Comparison of ENCODE assay signal across 8 cellular contexts in the genomic region with DNA sequence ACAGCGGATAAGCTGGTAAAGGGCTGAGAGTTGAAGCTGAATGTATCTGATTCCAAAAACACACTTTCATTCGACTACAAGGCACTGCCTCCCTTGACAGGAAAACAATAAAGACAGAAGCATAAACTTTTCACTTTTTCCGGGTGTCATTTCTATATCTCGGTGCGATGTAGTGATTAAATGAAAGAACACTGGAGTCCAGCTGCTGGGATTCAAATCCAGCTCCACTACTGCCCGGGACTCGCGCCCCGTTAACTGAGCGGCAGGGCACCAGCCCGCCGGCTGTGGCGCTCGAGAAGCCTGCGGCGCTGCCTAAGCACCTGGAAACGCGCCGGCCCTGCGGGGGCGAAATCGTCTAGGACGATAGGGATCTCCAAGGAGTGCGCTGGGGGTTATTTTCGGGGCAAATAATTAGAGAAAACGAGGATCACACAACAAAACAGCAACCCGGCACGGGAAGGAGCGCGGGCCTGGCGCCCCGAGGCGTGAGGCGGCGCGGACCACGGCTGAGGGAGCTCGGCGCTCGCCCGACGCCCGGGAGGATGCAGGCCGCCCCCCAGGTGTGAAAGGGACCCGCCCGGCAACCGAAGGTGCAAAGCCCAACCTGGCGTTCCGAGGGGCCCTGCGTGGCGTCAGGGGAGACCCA. TPM values are rescaled to one million over a fixed set of nuclear protein-coding genes. Genes with fewer than 3 reads are reported as not detected.
A peak's percentile ranks its signal among the peaks of the same experiment; 100 is the strongest.
DNase-seq lines count a peak whose midpoint lies in the region; FAIRE-seq and TF ChIP-seq lines count a peak whose summit lies in the region.

No MANE protein-coding gene starts in this region.

- H3K4me1 ChIP-seq in keratinocyte (ENCODE audit: control insufficient read depth, extremely low read depth, insufficient read depth, low read length), result peaks cover 22% of the 10 kb centered on the region

- no peaks in the 10 kb centered on the region for H3K9me3 ChIP-seq in WERI-Rb-1 (ENCODE audit: severe bottlenecking)
- H3K9me3 ChIP-seq in keratinocyte (ENCODE audit: control insufficient read depth, low read depth, low read length), result no peaks in the 10 kb centered on the region

- H3K4me3 ChIP-seq in WERI-Rb-1 (ENCODE audit: low read depth, low read length) (peak overlapping the region; percentile 81), bronchial epithelial cell (ENCODE audit: low read depth, low read length) (peak overlapping the region; percentile 72), keratinocyte (ENCODE audit: control insufficient read depth in 2 of 3, extremely low read depth in 1 of 3, insufficient read depth in 2 of 3, low read depth in 1 of 3, low read length in 3 of 3) (peak overlapping the region; percentile 70 to 78 (median 78))

- H4K20me1 ChIP-seq in keratinocyte (ENCODE audit: control insufficient read depth, extremely low read depth, insufficient read depth, low read length), result peaks cover 20% of the 10 kb centered on the region

- H2AFZ ChIP-seq in keratinocyte (ENCODE audit: control insufficient read depth, low read length), result peak overlapping the region; percentile 79

- H3K27me3 ChIP-seq in WERI-Rb-1 (ENCODE audit: insufficient read depth, low read depth, severe bottlenecking) (no peaks in the 10 kb centered on the region), bronchial epithelial cell (ENCODE audit: control insufficient read depth, insufficient read depth, low read length) (no peaks in the 10 kb centered on the region), keratinocyte (ENCODE audit: control insufficient read depth, extremely low read depth, insufficient read depth, low read length) (no peaks in the 10 kb centered on the region)

- H3K4me3 Mint-ChIP-seq in HFFc6, result peak overlapping the region; percentile 96

- peaks cover 27% of the 10 kb centered on the region for H3K4me1 Mint-ChIP-seq in HFFc6 (ENCODE audit: low read depth)

- H3K27ac ChIP-seq in WERI-Rb-1 (peak overlapping the region; percentile 90), keratinocyte (ENCODE audit: control insufficient read depth, insufficient read depth, low read length) (peak overlapping the region; percentile 84)

- no peaks in the 10 kb centered on the region; the same call in 1 of the 2 replicates for H3K27me3 Mint-ChIP-seq in HFFc6 (ENCODE audit: insufficient read depth)

- dilution Hi-C loops in keratinocyte (cut with MboI; ENCODE audit: extremely low pct_ligation_motif_present, low sequenced_read_pairs), result no loop called here

- H3K36me3 ChIP-seq in WERI-Rb-1 (no peaks in the 10 kb centered on the region), bronchial epithelial cell (ENCODE audit: control insufficient read depth, insufficient read depth, low read length) (no peaks in the 10 kb centered on the region), keratinocyte (ENCODE audit: control insufficient read depth in 2 of 2, extremely low read depth in 1 of 2, insufficient read depth in 2 of 2, low read length in 2 of 2) (no peaks in the 10 kb centered on the region)

- H3K27ac Mint-ChIP-seq in HFFc6, result peak overlapping the region; percentile 85

- H3K9me1 ChIP-seq in keratinocyte (ENCODE audit: control insufficient read depth, extremely low read depth, insufficient read depth, low read length), result no peaks in the 10 kb centered on the region

- peaks cover 58% of the 10 kb centered on the region for H3K79me2 ChIP-seq in keratinocyte (ENCODE audit: control insufficient read depth, insufficient read depth, low read length)

- TF ChIP-seq CTCF in GM12872 (IDR thresholded peaks at IDR 0.05; ENCODE audit: insufficient read depth, low read depth, low read length) (peak; percentile 66), HFFc6 (IDR thresholded peaks at IDR 0.05) (peak; percentile 56), WERI-Rb-1 (IDR thresholded peaks at IDR 0.05; ENCODE audit: low read depth, low read length) (peak; percentile 33; the same call in 1 of the 2 replicates), bronchial epithelial cell (IDR thresholded peaks at IDR 0.05; ENCODE audit: insufficient read depth, low read length, severe bottlenecking) (peak; percentile 54), keratinocyte (optimal IDR thresholded peaks at IDR 0.05 in 1 of 3, IDR thresholded peaks at IDR 0.05 in 1 of 3, conservative IDR thresholded peaks at IDR 0.05 in 1 of 3; ENCODE audit: extremely low read depth in 1 of 3, insufficient read depth in 2 of 3, low read length in 3 of 3) (peak; percentile 34 to 49 (median 41))

- peak overlapping the region; percentile 95 for H3K4me2 ChIP-seq in keratinocyte (ENCODE audit: control insufficient read depth, extremely low read depth, insufficient read depth, low read depth, low read length)

- H3K36me3 Mint-ChIP-seq in HFFc6 (ENCODE audit: low read depth), result peaks cover 6% of the 10 kb centered on the region; the same call in 1 of the 2 replicates

- H3K9me3 Mint-ChIP-seq in HFFc6, result no peaks in the 10 kb centered on the region

- FAIRE-seq in bronchial epithelial cell (lab: Jason Lieb, UNC) (no peak), keratinocyte (lab: Jason Lieb, UNC) (no peak)

- H3K9ac ChIP-seq in keratinocyte (ENCODE audit: control insufficient read depth, extremely low read depth, insufficient read depth, low read length), result peak overlapping the region; percentile 82

- DNase-seq in HFFc6, result peak; percentile 42
- DNase-seq in NCI-H1105 (lab: John Stamatoyannopoulos, UW), result peak; percentile 14
- DNase-seq in WERI-Rb-1, result peak; percentile 51
- peak; percentile 48 for DNase-seq in bronchial epithelial cell (ENCODE audit: low read depth)
- DNase-seq in keratinocyte (ENCODE audit: low read depth, low spot score), result no peak
- peak; percentile 40 to 56 for DNase-seq in stimulated activated CD4-positive, alpha-beta T cell treated with anti-CD3 and anti-CD28 coated beads, Interleukin-12 subunit alpha, Interleukin-12 subunit beta, amount 100 ng/mL, for 24 hours (ENCODE audit: low read depth in 2 of 2)
- no peak for DNase-seq in GF-D8 (lab: John Stamatoyannopoulos, UW)

RNA-seq across cellular contexts. Expression of a gene that starts 0.8 kb away (rescaled TPM):
- total RNA-seq in HFFc6 (2021; fragmentation: NEBNext Ultra II Directional; extraction: Animal tissue kit (Norgen Biotek cat#: 25700)), result 10 to 100 TPM; 19.8 to 34.4 (median 23.6) TPM
- 22.0 and 24.5 TPM in 2 replicates for total RNA-seq in bronchial epithelial cell
- polyA plus RNA-seq in keratinocyte, result 15.7 to 29.0 TPM (median 22.5 TPM) in 3 replicates
- polyA plus RNA-seq in keratinocyte (2011; ENCODE audit: low read depth), result 64.1 TPM
- 17.1 and 27.9 TPM in 2 replicates for polyA plus RNA-seq in keratinocyte (2011; cell fraction: cytosol; rRNA removed)
- polyA plus RNA-seq in keratinocyte (2011; cell fraction: nucleus; rRNA removed), result 33.0 and 37.0 TPM in 2 replicates
- 20.1 and 24.1 TPM in 2 replicates for polyA plus RNA-seq in keratinocyte (2012; ENCODE audit: low replicate concordance)
- 3.5 to 28.8 TPM (median 23.1 TPM) in 3 replicates for polyA minus RNA-seq in keratinocyte
- 10.4 TPM for polyA minus RNA-seq in keratinocyte (2011; cell fraction: cytosol; rRNA and poly(A)+ RNA removed)
- polyA minus RNA-seq in keratinocyte (2011; cell fraction: nucleus; rRNA and poly(A)+ RNA removed), result 12.0 and 30.9 TPM in 2 replicates

RNA-seq across cellular contexts. Expression of a gene that starts 16.8 kb away (rescaled TPM):
- 10 to 100 TPM; 11.2 to 15.1 (median 12.0) TPM for total RNA-seq in HFFc6 (2021; fragmentation: NEBNext Ultra II Directional; extraction: Animal tissue kit (Norgen Biotek cat#: 25700))
- 7.1 and 9.1 TPM in 2 replicates for total RNA-seq in bronchial epithelial cell
- 9.0 to 12.7 TPM (median 9.5 TPM) in 3 replicates for polyA plus RNA-seq in keratinocyte
- polyA plus RNA-seq in keratinocyte (2011; ENCODE audit: low read depth), result 5.8 TPM
- polyA plus RNA-seq in keratinocyte (2011; cell fraction: cytosol; rRNA removed), result 10.4 and 10.6 TPM in 2 replicates
- 15.6 and 17.0 TPM in 2 replicates for polyA plus RNA-seq in keratinocyte (2011; cell fraction: nucleus; rRNA removed)
- polyA plus RNA-seq in keratinocyte (2012; ENCODE audit: low replicate concordance), result 4.9 and 8.6 TPM in 2 replicates
- 10.9 to 16.8 TPM (median 11.3 TPM) in 3 replicates for polyA minus RNA-seq in keratinocyte
- polyA minus RNA-seq in keratinocyte (2011; cell fraction: cytosol; rRNA and poly(A)+ RNA removed), result 16.1 TPM
- polyA minus RNA-seq in keratinocyte (2011; cell fraction: nucleus; rRNA and poly(A)+ RNA removed), result 10.9 and 16.4 TPM in 2 replicates

Comparison
In these comparisons a context has a peak if more than half of its experiments do, and no peak if none do; other contexts are left out.
1. DNase-seq: peak in HFFc6 (single experiment), NCI-H1105 (single experiment), WERI-Rb-1 (single experiment), bronchial epithelial cell (single experiment) and stimulated activated CD4-positive, alpha-beta T cell treated with anti-CD3 and anti-CD28 coated beads, Interleukin-12 subunit alpha, Interleukin-12 subunit beta, amount 100 ng/mL, for 24 hours (2 of 2); none in keratinocyte (single experiment) and GF-D8 (single experiment).
2. Peak in every context shown above with its lines, with median percentiles within 50 percentile points of each other: CTCF ChIP-seq and H3K4me3 ChIP-seq.